In the genomic region with DNA sequence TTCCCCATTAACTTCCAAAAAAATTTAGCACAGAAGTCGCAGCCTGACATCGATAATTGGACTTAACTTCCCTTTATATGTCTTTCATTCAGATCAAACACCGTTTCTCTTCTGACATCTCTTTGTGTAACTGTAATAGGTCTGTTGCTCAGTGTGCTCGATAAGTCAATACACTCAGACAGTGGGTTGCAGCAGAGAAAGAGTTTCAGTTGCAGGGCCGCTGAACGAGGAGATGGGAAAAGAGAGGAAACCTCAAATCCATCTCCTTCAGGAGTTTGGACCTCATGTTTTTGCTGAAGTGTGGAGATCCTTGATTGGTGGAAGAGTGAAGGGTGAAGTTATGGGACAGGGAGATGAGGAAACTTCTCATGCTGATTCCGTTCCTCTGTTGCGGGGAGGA, we compare ENCODE assay signal across 8 cellular contexts. TPM values are rescaled to one million over a fixed set of nuclear protein-coding genes. Genes with fewer than 3 reads are reported as not detected.
DNase-seq lines count a peak whose midpoint lies in the region; ATAC-seq, FAIRE-seq and TF ChIP-seq lines count a peak whose summit lies in the region.

No MANE protein-coding gene starts in this region.

- no peaks in the 10 kb centered on the region for H3K36me3 ChIP-seq in HUES64 (ENCODE audit: insufficient read depth, low read length)
- H3K36me3 ChIP-seq in bronchial epithelial cell (ENCODE audit: control insufficient read depth, insufficient read depth, low read length), result peaks cover 1% of the 10 kb centered on the region
- H3K36me3 ChIP-seq in muscle layer of colon (ENCODE audit: insufficient read depth, low read length), result no peaks in the 10 kb centered on the region

- peak overlapping the region; percentile 96 for H3K4me3 ChIP-seq in AG04450 (ENCODE audit: low read depth, low read length)
- H3K4me3 ChIP-seq in HUES64 (ENCODE audit: low read length), result peak overlapping the region; percentile 86
- peak overlapping the region; percentile 82 for H3K4me3 ChIP-seq in bronchial epithelial cell (ENCODE audit: low read depth, low read length)
- peak overlapping the region; percentile 81 to 86 for H3K4me3 ChIP-seq in muscle layer of colon (ENCODE audit: low read depth in 1 of 2, low read length in 2 of 2)

- H3K27me3 ChIP-seq in AG04450 (ENCODE audit: control insufficient read depth, insufficient read depth, low read length) (no peaks in the 10 kb centered on the region), HUES64 (ENCODE audit: insufficient read depth, low read length) (no peaks in the 10 kb centered on the region; the same call in 1 of the 2 replicates), bronchial epithelial cell (ENCODE audit: control insufficient read depth, insufficient read depth, low read length) (no peaks in the 10 kb centered on the region), muscle layer of colon (ENCODE audit: control insufficient read depth in 1 of 2, insufficient read depth in 2 of 2, low read length in 2 of 2) (no peaks in the 10 kb centered on the region)

- TF ChIP-seq CTCF in AG04450 (IDR thresholded peaks at IDR 0.05; ENCODE audit: low read depth, low read length) (no peak), bronchial epithelial cell (IDR thresholded peaks at IDR 0.05; ENCODE audit: insufficient read depth, low read length, severe bottlenecking) (no peak)

- H3K4me1 ChIP-seq in HUES64 (ENCODE audit: insufficient read depth, low read length) (peaks cover 12% of the 10 kb centered on the region), muscle layer of colon (ENCODE audit: insufficient read depth, low read length) (peaks cover 28% of the 10 kb centered on the region)

- no peak for DNase-seq in AG04450 (ENCODE audit: low read depth, low spot score)
- DNase-seq in bronchial epithelial cell (ENCODE audit: low read depth), result no peak
- no peak for DNase-seq in AG20443 (ENCODE audit: low spot score)
- no peak for DNase-seq in germinal center (ENCODE audit: low spot score)
- no peak for DNase-seq in EL

- H3K9me3 ChIP-seq in AG04450 (ENCODE audit: control insufficient read depth, insufficient read depth, low read length) (no peaks in the 10 kb centered on the region; the same call in 1 of the 2 replicates), HUES64 (ENCODE audit: insufficient read depth, low read depth, low read length) (no peaks in the 10 kb centered on the region), muscle layer of colon (ENCODE audit: low read length) (no peaks in the 10 kb centered on the region)

- 90% methylated on average over 8 of the region's 8 CpGs for WGBS in HUES64

- ATAC-seq in GM21526 (IDR thresholded peaks at IDR 0.05; ENCODE audit: low FRiP score, unreplicated experiment), result no peak

- H3K9ac ChIP-seq in HUES64 (ENCODE audit: low read depth, low read length) (no peak overlapping the region), muscle layer of colon (ENCODE audit: low read length) (no peak overlapping the region)

- no peak for FAIRE-seq in bronchial epithelial cell (lab: Jason Lieb, UNC)

- POLR2A ChIA-PET in AG04450 (lab: Yijun Ruan, JAX), result no interaction called here

- no peak overlapping the region for H3K27ac ChIP-seq in AG04450 (ENCODE audit: low read depth, low read length)
- H3K27ac ChIP-seq in HUES64 (ENCODE audit: low read depth, low read length), result no peak overlapping the region
- no peak overlapping the region for H3K27ac ChIP-seq in muscle layer of colon (ENCODE audit: low read depth, low read length)

- CTCF ChIA-PET in AG04450 (lab: Charles Lee), result no interaction called here

RNA-seq across cellular contexts. Expression of gene SAMM50, which starts 1.1 kb away (rescaled TPM):
- polyA plus RNA-seq in AG04450 (2011; rRNA removed), result 51.8 and 61.7 TPM in 2 replicates
- polyA minus RNA-seq in AG04450 (2011; rRNA and poly(A)+ RNA removed), result 31.9 and 34.8 TPM in 2 replicates
- 55.9 TPM for polyA plus RNA-seq in HUES64 (2013, experiment 1 of 2)
- polyA plus RNA-seq in HUES64 (2013, experiment 2 of 2), result 48.0 TPM
- 28.7 and 32.6 TPM in 2 replicates for total RNA-seq in bronchial epithelial cell

RNA-seq across cellular contexts. Expression of gene PNPLA3, which starts 32.8 kb away (rescaled TPM):
- 3.9 and 4.0 TPM in 2 replicates for polyA plus RNA-seq in AG04450 (2011; rRNA removed)
- polyA minus RNA-seq in AG04450 (2011; rRNA and poly(A)+ RNA removed), result 3.4 and 4.7 TPM in 2 replicates
- polyA plus RNA-seq in HUES64 (2013, experiment 1 of 2), result 18.4 TPM
- 19.0 TPM for polyA plus RNA-seq in HUES64 (2013, experiment 2 of 2)
- total RNA-seq in bronchial epithelial cell, result 1.3 and 1.7 TPM in 2 replicates
